ENCODE assay signal across 1 cellular context in the genomic region with DNA sequence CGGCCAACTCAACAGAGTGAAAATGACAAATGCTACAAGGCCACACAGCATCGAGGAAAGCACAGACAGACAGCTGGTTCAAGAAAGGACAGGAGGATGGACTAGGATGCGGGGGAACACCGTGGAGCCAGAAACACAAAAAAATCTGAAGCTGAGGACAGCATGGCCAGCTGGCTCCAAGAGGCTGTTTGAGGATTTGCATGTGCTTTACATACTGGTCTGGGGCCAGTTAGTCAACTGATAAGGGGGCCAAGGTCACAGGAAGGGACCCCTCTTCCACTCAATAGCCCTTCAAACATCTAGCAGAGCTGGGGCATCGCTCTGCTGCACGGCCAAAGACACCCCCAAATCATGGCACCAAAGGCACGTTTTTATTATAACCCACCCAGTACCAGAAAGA.
TF ChIP-seq lines count a peak whose summit lies in the region.

No MANE protein-coding gene starts in this region.

TF ChIP-seq in H1, 55 proteins besides CTCF, POLR2A, EP300 and RAD21 (continued from another document):
- TF ChIP-seq CEBPB (IDR thresholded peaks at IDR 0.05; ENCODE audit: low read depth, low read length) = no peak
- no peak for TF ChIP-seq CTBP2 (IDR thresholded peaks at IDR 0.05; ENCODE audit: borderline replicate concordance, insufficient read depth, insufficient read length, low read length)
- no peak for TF ChIP-seq TEAD4 (IDR thresholded peaks at IDR 0.05; ENCODE audit: low read depth, low read length)
- no peak for TF ChIP-seq KDM5A (IDR thresholded peaks at IDR 0.05; ENCODE audit: low read length)
- no peak for TF ChIP-seq SRF (IDR thresholded peaks at IDR 0.05; ENCODE audit: low read depth, low read length)
- TF ChIP-seq KDM4A (IDR thresholded peaks at IDR 0.05; ENCODE audit: low read depth, low read length, severe bottlenecking) = no peak
- TF ChIP-seq E2F6 (IDR thresholded peaks at IDR 0.05) = no peak
- TF ChIP-seq ATF3 (IDR thresholded peaks at IDR 0.05; ENCODE audit: insufficient read depth, low read depth, low read length) = no peak
- no peak for TF ChIP-seq YY1 (IDR thresholded peaks at IDR 0.05; ENCODE audit: low read depth, low read length)
- no peak for TF ChIP-seq JUND (IDR thresholded peaks at IDR 0.05; ENCODE audit: low read length)
